ENCODE assay signal across 24 cellular contexts in the genomic region with DNA sequence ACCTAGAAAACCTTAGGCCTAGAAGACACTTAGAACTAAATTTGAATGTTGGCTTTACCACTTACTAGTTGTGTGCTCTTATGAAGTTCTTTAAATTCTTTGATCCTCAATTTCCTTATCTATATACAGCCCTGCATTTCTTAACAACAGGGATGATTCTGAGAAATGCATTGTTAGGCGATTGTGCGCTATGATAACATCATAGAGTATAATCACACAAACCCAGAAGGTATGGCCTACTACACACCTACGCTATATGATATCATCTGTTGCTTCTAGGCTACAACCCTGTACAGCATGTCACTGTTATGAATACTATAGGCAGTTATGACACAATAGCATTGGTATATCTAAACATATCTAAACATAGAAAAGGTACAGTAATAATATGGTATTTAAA.
"Had no signal": no experiment of that assay in that cellular context is flagged by ENCODE, and none has a peak within 500 bp of the region (broad histone marks: within the 10 kb centered on the region; RNA-seq: fewer than 3 reads in every experiment).

No MANE protein-coding gene starts in this region.

- DNase-seq: natural killer cell; occipital lobe; ovary; posterior cingulate gyrus; psoas muscle; right cardiac atrium; right lobe of liver; sigmoid colon; small intestine; stimulated activated CD4-positive, alpha-beta T cell treated with anti-CD3 and anti-CD28 coated beads, Interleukin-15, amount 100 ng/mL, for 24 hours; stimulated activated CD4-positive, alpha-beta T cell treated with anti-CD3 and anti-CD28 coated beads, Interleukin-2, amount 100 ng/mL, for 24 hours; stimulated activated CD4-positive, alpha-beta T cell treated with anti-CD3 and anti-CD28 coated beads, Interleukin-2, amount 100 ng/mL, for 48 hours; stimulated activated CD4-positive, alpha-beta T cell treated with anti-CD3 and anti-CD28 coated beads, Interleukin-4, amount 100 ng/mL, for 24 hours; stimulated activated naive B cell treated with anti-CD40 and anti-IgM and Interleukin-4, amounts not matched to agents 10 μg/mL and 1 μg/mL and 100 μg/mL, for 72 hours; stimulated activated naive CD4-positive, alpha-beta T cell treated with Interleukin-2 at 50 U/mL for 16 hours; stomach; thyroid gland; upper lobe of right lung; uterus had no signal

- ATAC-seq: natural killer cell; psoas muscle; right cardiac atrium; right lobe of liver; stimulated activated effector memory CD8-positive, alpha-beta T cell treated with anti-CD3 and anti-CD28 coated beads, Interleukin-12 subunit alpha, Interleukin-12 subunit beta, amount 100 ng/mL, for 72 hours; stimulated activated naive B cell treated with anti-CD40 and anti-IgM and Interleukin-4, amounts not matched to agents 10 μg/mL and 1 μg/mL and 100 μg/mL, for 72 hours; upper lobe of right lung had no signal

- H3K9ac ChIP-seq: neural progenitor cell, parathyroid adenoma had no signal

- H3K36me3 ChIP-seq: neural progenitor cell, ovary, right lobe of liver, sigmoid colon, stomach, thoracic aorta, thyroid gland, tibial nerve, upper lobe of right lung, uterus had no signal

- H3K79me2 ChIP-seq: parathyroid adenoma had no signal

- H3K9me3 ChIP-seq: ovary, psoas muscle, right lobe of liver, sigmoid colon, stomach, thoracic aorta, thyroid gland, tibial nerve, upper lobe of right lung, uterus had no signal

- H3K4me2 ChIP-seq: neural progenitor cell had no signal

- H3K27ac ChIP-seq: neural progenitor cell, ovary, parathyroid adenoma, psoas muscle, right lobe of liver, sigmoid colon, stomach, thoracic aorta, thyroid gland, tibial nerve, upper lobe of right lung, uterus had no signal

- H3K4me1 ChIP-seq: parathyroid adenoma, psoas muscle, right lobe of liver, sigmoid colon, stomach, thyroid gland, tibial nerve, upper lobe of right lung, uterus had no signal

- H3K4me3 ChIP-seq: neural progenitor cell, ovary, psoas muscle, right lobe of liver, sigmoid colon, stomach, thoracic aorta, thyroid gland, tibial nerve, upper lobe of right lung, uterus had no signal

- H2AFZ ChIP-seq: neural progenitor cell, parathyroid adenoma had no signal

- H3K27me3 ChIP-seq: neural progenitor cell, ovary, right lobe of liver, sigmoid colon, stomach, thyroid gland, tibial nerve, upper lobe of right lung, uterus had no signal
